11 cellular contexts compared by ENCODE assay signal in genomic region chr9:71812385-71812784, GRCh38. TPM values are rescaled to one million over a fixed set of nuclear protein-coding genes. Genes with fewer than 3 reads are reported as not detected.
A peak's percentile ranks its signal among the peaks of the same experiment; 100 is the strongest.
DNase-seq lines count a peak whose midpoint lies in the region; ATAC-seq and TF ChIP-seq lines count a peak whose summit lies in the region.
"Had no signal": no experiment of that assay in that cellular context is flagged by ENCODE, and none has a peak within 500 bp of the region (broad histone marks: within the 10 kb centered on the region; RNA-seq: fewer than 3 reads in every experiment).

No MANE protein-coding gene starts in this region.

- peak; percentile 27 for DNase-seq in AG20443 (ENCODE audit: low spot score)
- peak; percentile 92 for DNase-seq in NCI-H2171 treated with DMSO at 0.1 percent for 48 hours (lab: John Stamatoyannopoulos, UW)
- DNase-seq in fibroblast of gingiva (ENCODE audit: low read depth) = peak; percentile 74
- no peak for DNase-seq in naive B cell
- no peak for DNase-seq in NCI-H187 treated with DMSO at 0.1 percent for 48 hours (lab: John Stamatoyannopoulos, UW)
- no peak for DNase-seq in endothelial cell (ENCODE audit: low spot score)
- no peak for DNase-seq in central memory CD4-positive, alpha-beta T cell
- DNase-seq in nephron progenitor cell = no peak
- DNase-seq: activated CD8-positive, alpha-beta T cell treated with anti-CD3 and anti-CD28 coated beads, Interleukin-2, amount 10 ng/mL, durations not matched to agents 7 days and 5 days; COR-L47; stimulated activated naive CD4-positive, alpha-beta T cell had no signal

- H3K27me3 Mint-ChIP-seq in naive B cell (no peaks in the 10 kb centered on the region), endothelial cell (ENCODE audit: unreplicated experiment) (no peaks in the 10 kb centered on the region), nephron progenitor cell (ENCODE audit: low read depth, poor library complexity) (no peaks in the 10 kb centered on the region)

- H3K4me1 Mint-ChIP-seq in naive B cell = peaks cover 21 to 40% (median 25%) of the 10 kb centered on the region in 3 donors
- peaks cover 17% of the 10 kb centered on the region for H3K4me1 Mint-ChIP-seq in endothelial cell (ENCODE audit: unreplicated experiment)
- H3K4me1 Mint-ChIP-seq in nephron progenitor cell = peaks cover 7% of the 10 kb centered on the region

- H3K4me3 Mint-ChIP-seq in naive B cell = peak overlapping the region in 1 of 8 donors; percentile 52
- H3K4me3 Mint-ChIP-seq in endothelial cell (ENCODE audit: unreplicated experiment) = no peak overlapping the region
- no peak overlapping the region for H3K4me3 Mint-ChIP-seq in nephron progenitor cell
- H3K4me3 Mint-ChIP-seq: activated CD8-positive, alpha-beta T cell treated with anti-CD3 and anti-CD28 coated beads, Interleukin-2, amount 10 ng/mL, durations not matched to agents 7 days and 5 days had no signal

- H3K27ac Mint-ChIP-seq in naive B cell (peak overlapping the region in 5 of 6 donors; percentile 8 to 86 (median 30)), endothelial cell (ENCODE audit: unreplicated experiment) (no peak overlapping the region), nephron progenitor cell (no peak overlapping the region)
- H3K27ac Mint-ChIP-seq: activated CD8-positive, alpha-beta T cell treated with anti-CD3 and anti-CD28 coated beads, Interleukin-2, amount 10 ng/mL, durations not matched to agents 7 days and 5 days had no signal

- no peak for ATAC-seq in naive B cell (ENCODE audit: low read depth in 2 of 2)
- ATAC-seq: activated CD8-positive, alpha-beta T cell treated with anti-CD3 and anti-CD28 coated beads, Interleukin-2, amount 10 ng/mL, durations not matched to agents 7 days and 5 days had no signal

- no peak for TF ChIP-seq CTCF in endothelial cell (IDR thresholded peaks at IDR 0.05; ENCODE audit: unreplicated experiment)
- TF ChIP-seq CTCF in nephron progenitor cell (IDR thresholded peaks at IDR 0.05) = no peak

- H3K36me3 Mint-ChIP-seq in naive B cell (no peaks in the 10 kb centered on the region), endothelial cell (ENCODE audit: low read depth, unreplicated experiment) (no peaks in the 10 kb centered on the region), nephron progenitor cell (ENCODE audit: low read depth) (no peaks in the 10 kb centered on the region)

- H3K9me3 Mint-ChIP-seq in naive B cell = no peaks in the 10 kb centered on the region
- no peaks in the 10 kb centered on the region for H3K9me3 Mint-ChIP-seq in endothelial cell (ENCODE audit: unreplicated experiment)
- no peaks in the 10 kb centered on the region for H3K9me3 Mint-ChIP-seq in nephron progenitor cell

RNA-seq across cellular contexts. Expression of gene CEMIP2, which starts 44.1 kb away (rescaled TPM):
- polyA plus RNA-seq in naive B cell (ENCODE audit: low read depth in 6 of 6) = 10 to 100 TPM; 28.7 to 51.7 (median 41.8) TPM
- 112 TPM for total RNA-seq in endothelial cell (ENCODE audit: unreplicated experiment)

Comparison
In these comparisons a context has a peak if more than half of its experiments do, and no peak if none do; other contexts are left out.
1. DNase-seq: peak in AG20443 (single experiment), NCI-H2171 treated with DMSO at 0.1 percent for 48 hours (single experiment) and fibroblast of gingiva (single experiment); none in naive B cell (single experiment), NCI-H187 treated with DMSO at 0.1 percent for 48 hours (single experiment), endothelial cell (single experiment), central memory CD4-positive, alpha-beta T cell (single experiment) and nephron progenitor cell (single experiment).
2. H3K27ac Mint-ChIP-seq: peak in naive B cell (5 of 6); none in endothelial cell (single experiment) and nephron progenitor cell (single experiment).